In genomic region chr13:70088926-70089325, GRCh38 we compare ENCODE assay signal across 20 cellular contexts. TPM values are rescaled to one million over a fixed set of nuclear protein-coding genes. Genes with fewer than 3 reads are reported as not detected.
DNase-seq lines count a peak whose midpoint lies in the region; ATAC-seq and FAIRE-seq lines count a peak whose summit lies in the region.
"Had no signal": no experiment of that assay in that cellular context is flagged by ENCODE, and none has a peak within 500 bp of the region (broad histone marks: within the 10 kb centered on the region; RNA-seq: fewer than 3 reads in every experiment).

No MANE protein-coding gene starts in this region.

- H3K27ac Mint-ChIP-seq in activated T-helper 17 cell treated with anti-CD3 and anti-CD28 coated beads, Interleukin-2, amount 50 U/mL, for 72 hours = no peak overlapping the region
- H3K27ac Mint-ChIP-seq: CD14-positive monocyte; CD8-positive, alpha-beta T cell had no signal

- DNase-seq in mesenchymal stem cell (peak; percentile 13), frontal cortex (ENCODE audit: low spot score in 2 of 2) (no peak)
- DNase-seq: CD8-positive, alpha-beta T cell; COR-L47; DMS153; DMS79 treated with DMSO at 0.1 percent for 48 hours; EL had no signal

- H3K23ac ChIP-seq in mesenchymal stem cell (ENCODE audit: low read length in 2 of 2) = no peak overlapping the region

- 86% methylated on average over 1 of the region's 2 CpGs for WGBS in mesenchymal stem cell

- H2BK12ac ChIP-seq in mesenchymal stem cell (ENCODE audit: low read length in 2 of 2) = no peak overlapping the region

- no peak overlapping the region for H3K4me3 Mint-ChIP-seq in activated T-helper 17 cell treated with anti-CD3 and anti-CD28 coated beads, Interleukin-2, amount 50 U/mL, for 72 hours
- H3K4me3 Mint-ChIP-seq: CD14-positive monocyte; CD8-positive, alpha-beta T cell had no signal

- H3K79me1 ChIP-seq in mesenchymal stem cell (replicated peaks; ENCODE audit: low read length, poor library complexity, severe bottlenecking) = no peaks in the 10 kb centered on the region

- no peak overlapping the region for H4K91ac ChIP-seq in mesenchymal stem cell (ENCODE audit: low read length)

- no peaks in the 10 kb centered on the region for H3K4me1 Mint-ChIP-seq in activated T-helper 17 cell treated with anti-CD3 and anti-CD28 coated beads, Interleukin-2, amount 50 U/mL, for 72 hours
- H3K4me1 Mint-ChIP-seq: CD14-positive monocyte had no signal

- peaks cover 22% of the 10 kb centered on the region for H3K9me3 Mint-ChIP-seq in activated T-helper 17 cell treated with anti-CD3 and anti-CD28 coated beads, Interleukin-2, amount 50 U/mL, for 72 hours

- no peaks in the 10 kb centered on the region for H3K36me3 Mint-ChIP-seq in activated T-helper 17 cell treated with anti-CD3 and anti-CD28 coated beads, Interleukin-2, amount 50 U/mL, for 72 hours (ENCODE audit: low read depth)
- H3K36me3 Mint-ChIP-seq: CD14-positive monocyte; CD8-positive, alpha-beta T cell had no signal

- H2BK120ac ChIP-seq in mesenchymal stem cell (ENCODE audit: low read depth, low read length) = no peak overlapping the region

- no peak overlapping the region for H2AFZ ChIP-seq in mesenchymal stem cell (ENCODE audit: low read depth, low read length)

- H3K4me2 ChIP-seq in mesenchymal stem cell (ENCODE audit: low read length, poor library complexity, severe bottlenecking) = no peak overlapping the region

- H3K27me3 Mint-ChIP-seq in activated T-helper 17 cell treated with anti-CD3 and anti-CD28 coated beads, Interleukin-2, amount 50 U/mL, for 72 hours = no peaks in the 10 kb centered on the region

- H3K9ac ChIP-seq in HUES48 (ENCODE audit: low read depth, low read length) = no peak overlapping the region; the same call in 1 of the 2 replicates
- no peak overlapping the region for H3K9ac ChIP-seq in iPS-18a (ENCODE audit: low read length)
- no peak overlapping the region for H3K9ac ChIP-seq in mesenchymal stem cell (ENCODE audit: low read length)

- no peak overlapping the region for H3K18ac ChIP-seq in mesenchymal stem cell (ENCODE audit: low read depth in 1 of 2, low read length in 2 of 2)

- H3K27ac ChIP-seq in HUES48 (ENCODE audit: low read depth, low read length) (no peak overlapping the region), iPS-18a (ENCODE audit: low read length) (no peak overlapping the region), mesenchymal stem cell (ENCODE audit: low read length, poor library complexity, severe bottlenecking) (no peak overlapping the region)
- H3K27ac ChIP-seq: HL-60 had no signal

- no peak for ATAC-seq in HG02571 (IDR thresholded peaks at IDR 0.05; ENCODE audit: unreplicated experiment)
- ATAC-seq in activated T-helper 17 cell treated with anti-CD3 and anti-CD28 coated beads, Interleukin-2, amount 50 U/mL, for 72 hours (replicated peaks) = no peak
- no peak for ATAC-seq in GM19328 (IDR thresholded peaks at IDR 0.05; ENCODE audit: unreplicated experiment)
- ATAC-seq: CD8-positive, alpha-beta T cell; K562 had no signal

- H3K4ac ChIP-seq in mesenchymal stem cell (ENCODE audit: low read depth in 1 of 2, low read length in 2 of 2) = no peak overlapping the region

- no peaks in the 10 kb centered on the region for H3K36me3 ChIP-seq in HUES48 (ENCODE audit: control insufficient read depth, insufficient read depth, low read length)
- H3K36me3 ChIP-seq in iPS-18a (ENCODE audit: control insufficient read depth, low read depth, low read length) = no peaks in the 10 kb centered on the region
- H3K36me3 ChIP-seq in mesenchymal stem cell (ENCODE audit: control insufficient read depth in 1 of 2, insufficient read depth in 2 of 2, low read depth in 1 of 2, low read length in 2 of 2) = no peaks in the 10 kb centered on the region

- FAIRE-seq in frontal cortex (lab: Jason Lieb, UNC) = no peak
- FAIRE-seq: D721Med, GM12891, H54, K562 had no signal

- no peak overlapping the region for H4K8ac ChIP-seq in mesenchymal stem cell (ENCODE audit: low read length)

- H3K4me3 ChIP-seq in HUES48 (ENCODE audit: low read depth, low read length) (peak overlapping the region; percentile 32; the same call in 1 of the 2 replicates), iPS-18a (ENCODE audit: low read length) (peak overlapping the region; percentile 17), mesenchymal stem cell (ENCODE audit: insufficient read depth in 1 of 2, low read depth in 1 of 2, low read length in 2 of 2) (no peak overlapping the region)
- H3K4me3 ChIP-seq: K562 had no signal

- H3K27me3 ChIP-seq in HUES48 (ENCODE audit: control insufficient read depth, insufficient read depth, low read length) = no peaks in the 10 kb centered on the region
- H3K27me3 ChIP-seq in iPS-18a (ENCODE audit: control insufficient read depth, insufficient read depth, low read length) = no peaks in the 10 kb centered on the region
- H3K27me3 ChIP-seq in mesenchymal stem cell (ENCODE audit: control insufficient read depth in 1 of 2, insufficient read depth in 1 of 2, low read length in 2 of 2) = no peaks in the 10 kb centered on the region

- peaks cover 11% of the 10 kb centered on the region; the same call in 1 of the 2 replicates for H3K4me1 ChIP-seq in HUES48 (ENCODE audit: control insufficient read depth, insufficient read depth, low read length)
- peaks cover 8% of the 10 kb centered on the region for H3K4me1 ChIP-seq in iPS-18a (ENCODE audit: control insufficient read depth, low read depth, low read length)
- H3K4me1 ChIP-seq in mesenchymal stem cell (ENCODE audit: control insufficient read depth, insufficient read depth, low read depth, low read length) = no peaks in the 10 kb centered on the region

- no peak overlapping the region for H2AK5ac ChIP-seq in mesenchymal stem cell (ENCODE audit: low read length, severe bottlenecking)

- H2BK5ac ChIP-seq in mesenchymal stem cell (ENCODE audit: low read depth, low read length, poor library complexity, severe bottlenecking) = no peak overlapping the region

- H3K14ac ChIP-seq in mesenchymal stem cell (ENCODE audit: low read length in 2 of 2) = no peak overlapping the region

- H2BK15ac ChIP-seq in mesenchymal stem cell (ENCODE audit: low read depth, poor library complexity, severe bottlenecking) = no peak overlapping the region

- H3K9me3 ChIP-seq in HUES48 (ENCODE audit: control insufficient read depth, insufficient read depth, low read length) = no peaks in the 10 kb centered on the region
- H3K9me3 ChIP-seq in iPS-18a (ENCODE audit: control insufficient read depth, low read depth, low read length) = no peaks in the 10 kb centered on the region
- no peaks in the 10 kb centered on the region for H3K9me3 ChIP-seq in mesenchymal stem cell (ENCODE audit: control insufficient read depth, low read length)

RNA-seq across cellular contexts. Expression of gene ATXN8OS, which starts 18.7 kb away (rescaled TPM):
- polyA plus RNA-seq in mesenchymal stem cell (2013, experiment 1 of 2) = 0.04 TPM
- polyA plus RNA-seq in mesenchymal stem cell (2013, experiment 2 of 2) = not detected
- total RNA-seq in activated T-helper 17 cell treated with anti-CD3 and anti-CD28 coated beads, Interleukin-2, amount 50 U/mL, for 72 hours = not detected
- 1.6 TPM for total RNA-seq in frontal cortex
- total RNA-seq: CD8-positive, alpha-beta T cell; K562 had no signal
- polyA plus RNA-seq: AG04450, BJ, CD14-positive monocyte, K562 had no signal

RNA-seq across cellular contexts. Expression of gene KLHL1, which starts 19.3 kb away (rescaled TPM):
- 0.08 TPM for polyA plus RNA-seq in mesenchymal stem cell (2013, experiment 1 of 2)
- 0.11 TPM for polyA plus RNA-seq in mesenchymal stem cell (2013, experiment 2 of 2)
- total RNA-seq in activated T-helper 17 cell treated with anti-CD3 and anti-CD28 coated beads, Interleukin-2, amount 50 U/mL, for 72 hours = not detected
- 70.9 TPM for total RNA-seq in frontal cortex
- total RNA-seq: CD8-positive, alpha-beta T cell; K562 had no signal
- polyA plus RNA-seq: AG04450, BJ, CD14-positive monocyte, K562 had no signal

Comparison
In these comparisons a context has a peak if more than half of its experiments do, and no peak if none do; other contexts are left out.
1. H3K4me3 ChIP-seq: peak in HUES48 (single experiment) and iPS-18a (single experiment); none in mesenchymal stem cell (0 of 2).
2. RNA of gene KLHL1, which starts 19.3 kb away (total RNA-seq): 70.9 TPM in frontal cortex (single experiment); not detected in activated T-helper 17 cell treated with anti-CD3 and anti-CD28 coated beads, Interleukin-2, amount 50 U/mL, for 72 hours; every median in the first group is over 10 times any median in the second.